Comparison of ENCODE assay signal across 12 cellular contexts in the genomic region with DNA sequence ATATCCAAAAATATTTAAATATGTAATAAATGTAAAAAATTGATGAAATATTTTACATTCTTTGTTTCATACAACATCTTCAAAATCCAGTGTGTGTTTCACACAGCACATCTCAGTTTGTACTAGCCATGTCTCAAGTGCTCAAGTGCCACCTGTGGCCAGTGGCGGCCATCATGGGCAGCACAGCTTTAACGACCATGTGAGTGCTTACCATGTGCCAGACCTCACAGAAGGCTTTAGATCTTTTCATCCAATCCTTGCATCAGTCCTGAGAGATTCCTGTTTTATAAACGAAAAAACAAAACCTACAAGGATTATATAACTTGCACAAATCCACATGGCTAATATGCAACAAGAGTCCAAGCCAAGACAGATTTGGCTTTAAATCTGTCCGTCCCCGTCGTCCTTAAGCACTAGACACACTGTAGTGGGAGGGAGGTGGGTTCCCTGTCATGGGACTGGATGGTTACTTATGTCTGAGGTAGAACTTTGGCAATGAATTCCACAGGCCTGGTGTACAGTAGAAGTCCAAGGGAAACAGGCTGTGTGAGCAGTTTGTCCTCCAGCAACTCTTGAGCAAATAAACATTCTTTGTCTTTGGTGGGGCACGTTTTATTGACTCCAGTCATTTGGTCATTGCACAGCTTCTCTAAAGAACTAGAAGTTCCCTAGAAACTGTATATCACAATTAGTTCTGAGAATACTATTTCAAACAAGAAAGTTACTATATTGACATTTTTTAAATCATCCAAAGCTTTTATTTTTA. TPM values are rescaled to one million over a fixed set of nuclear protein-coding genes. Genes with fewer than 3 reads are reported as not detected.
A peak's percentile ranks its signal among the peaks of the same experiment; 100 is the strongest.
DNase-seq lines count a peak whose midpoint lies in the region; ATAC-seq and TF ChIP-seq lines count a peak whose summit lies in the region.
"Had no signal": no experiment of that assay in that cellular context is flagged by ENCODE, and none has a peak within 500 bp of the region (broad histone marks: within the 10 kb centered on the region; RNA-seq: fewer than 3 reads in every experiment).

No MANE protein-coding gene starts in this region.

- H2BK15ac ChIP-seq in neuronal stem cell (ENCODE audit: low read length), result no peak overlapping the region

- H3K27me3 ChIP-seq in RWPE2 (ENCODE audit: insufficient read depth, poor library complexity, severe bottlenecking), result no peaks in the 10 kb centered on the region
- no peaks in the 10 kb centered on the region for H3K27me3 ChIP-seq in neuronal stem cell (ENCODE audit: control insufficient read depth in 3 of 3, insufficient read depth in 3 of 3, low read depth in 1 of 3, low read length in 3 of 3)
- H3K27me3 ChIP-seq: upper lobe of left lung had no signal

- no peaks in the 10 kb centered on the region for H3K9me3 ChIP-seq in RWPE2 (ENCODE audit: severe bottlenecking)
- no peaks in the 10 kb centered on the region for H3K9me3 ChIP-seq in neuronal stem cell (replicated peaks in 1 of 2; ENCODE audit: control insufficient read depth in 2 of 2, insufficient read depth in 1 of 2, low read depth in 1 of 2, low read length in 2 of 2)
- H3K9me3 ChIP-seq: upper lobe of left lung had no signal

- H4K8ac ChIP-seq in neuronal stem cell (ENCODE audit: low read depth, low read length), result no peak overlapping the region

- peak overlapping the region; percentile 35 for H3K18ac ChIP-seq in neuronal stem cell (ENCODE audit: low read length)

- H3K9ac ChIP-seq in neuronal stem cell (ENCODE audit: low read depth, low read length, poor library complexity), result no peak overlapping the region

- H2BK12ac ChIP-seq in neuronal stem cell (ENCODE audit: low read length), result no peak overlapping the region

- H3K4me1 ChIP-seq in RWPE2 (ENCODE audit: insufficient read depth, poor library complexity, severe bottlenecking) (peaks cover 42% of the 10 kb centered on the region), neuronal stem cell (ENCODE audit: control insufficient read depth in 2 of 2, insufficient read depth in 1 of 2, low read depth in 1 of 2, low read length in 2 of 2) (peaks cover 2 to 5% of the 10 kb centered on the region in 2 donors)

- H3K27ac ChIP-seq in RWPE2 (ENCODE audit: poor library complexity, severe bottlenecking) (peak overlapping the region; percentile 91), neuronal stem cell (replicated peaks; ENCODE audit: low read length) (no peak overlapping the region)
- H3K27ac ChIP-seq: upper lobe of left lung had no signal

- no peaks in the 10 kb centered on the region for H3K36me3 ChIP-seq in RWPE2 (ENCODE audit: low read depth)
- H3K36me3 ChIP-seq in neuronal stem cell (replicated peaks in 1 of 2; ENCODE audit: control insufficient read depth in 2 of 2, insufficient read depth in 2 of 2, low read length in 2 of 2), result peaks cover 0 to 44% of the 10 kb centered on the region in 2 donors
- H3K36me3 ChIP-seq: upper lobe of left lung had no signal

- no peak overlapping the region for H2BK5ac ChIP-seq in neuronal stem cell (ENCODE audit: low read length)

- H2AK5ac ChIP-seq in neuronal stem cell (ENCODE audit: low read depth, low read length), result no peak overlapping the region

- ATAC-seq in RWPE2 (ENCODE audit: low read depth), result peak; percentile 38; the same call in 2 of the 3 replicates
- no peak for ATAC-seq in HG02970 (IDR thresholded peaks at IDR 0.05; ENCODE audit: low FRiP score, unreplicated experiment)

- H3K23ac ChIP-seq in neuronal stem cell (ENCODE audit: low read depth, low read length, poor library complexity), result no peak overlapping the region

- no peak overlapping the region for H3K4me2 ChIP-seq in neuronal stem cell (ENCODE audit: insufficient read depth, low read length, poor library complexity, severe bottlenecking)

- no peaks in the 10 kb centered on the region for H3K79me1 ChIP-seq in neuronal stem cell (ENCODE audit: low read depth, low read length)

- no peak overlapping the region for H3K4ac ChIP-seq in neuronal stem cell (ENCODE audit: low read length)

- no peak overlapping the region for H2AFZ ChIP-seq in neuronal stem cell (ENCODE audit: low read length)

- no peak overlapping the region for H3K14ac ChIP-seq in neuronal stem cell (ENCODE audit: low read length)

- no peak overlapping the region for H2BK120ac ChIP-seq in neuronal stem cell (ENCODE audit: low read depth, low read length)

- TF ChIP-seq CTCF in RWPE2 (IDR thresholded peaks at IDR 0.05; ENCODE audit: poor library complexity, severe bottlenecking), result no peak

- no peak overlapping the region for H4K91ac ChIP-seq in neuronal stem cell (ENCODE audit: low read depth, low read length, poor library complexity)

- no CpG with 5 or more reads among the region's 7 CpGs for whole genome bisulfite sequencing in neuronal stem cell (ENCODE audit: extremely low coverage in 2 of 2, insufficient read length in 2 of 2, insufficient replicate concordance in 1 of 2), 2 donors

- DNase-seq in EH (ENCODE audit: low read depth), result peak; percentile 90
- DNase-seq in RWPE2 (ENCODE audit: low spot score), result no peak
- peak; percentile 92 for DNase-seq in fibroblast of gingiva (ENCODE audit: low read depth)
- no peak for DNase-seq in neuronal stem cell (ENCODE audit: low spot score)
- DNase-seq in ureter (ENCODE audit: low spot score), result no peak
- DNase-seq in central memory CD4-positive, alpha-beta T cell, result no peak
- no peak for DNase-seq in DMS114 treated with DMSO at 0.1 percent for 48 hours (lab: John Stamatoyannopoulos, UW; ENCODE audit: unreplicated experiment)
- DNase-seq: activated CD8-positive, alpha-beta memory T cell treated with anti-CD3 and anti-CD28 coated beads, Interleukin-2, amount 50 U/mL, for 4 hours; DMS 273 treated with DMSO at 0.1 percent for 48 hours; NCI-H2081; upper lobe of left lung had no signal

- H3K4me3 ChIP-seq in RWPE2 (ENCODE audit: severe bottlenecking) (no peak overlapping the region), neuronal stem cell (ENCODE audit: low read length in 2 of 2) (no peak overlapping the region)
- H3K4me3 ChIP-seq: upper lobe of left lung had no signal

RNA-seq across cellular contexts. Expression of a gene that starts 25.0 kb away (rescaled TPM):
- polyA plus RNA-seq in neuronal stem cell (2013, experiment 1 of 2), result 52.3 TPM
- polyA plus RNA-seq in neuronal stem cell (2013, experiment 2 of 2), result 53.7 TPM
- total RNA-seq in ureter, result 4.7 TPM

Comparison
In these comparisons a context has a peak if more than half of its experiments do, and no peak if none do; other contexts are left out.
1. DNase-seq: peak in EH (single experiment) and fibroblast of gingiva (single experiment); none in RWPE2 (single experiment), neuronal stem cell (single experiment), ureter (single experiment), central memory CD4-positive, alpha-beta T cell (single experiment) and DMS114 treated with DMSO at 0.1 percent for 48 hours (single experiment).